29 cellular contexts compared by ENCODE assay signal in the genomic region with DNA sequence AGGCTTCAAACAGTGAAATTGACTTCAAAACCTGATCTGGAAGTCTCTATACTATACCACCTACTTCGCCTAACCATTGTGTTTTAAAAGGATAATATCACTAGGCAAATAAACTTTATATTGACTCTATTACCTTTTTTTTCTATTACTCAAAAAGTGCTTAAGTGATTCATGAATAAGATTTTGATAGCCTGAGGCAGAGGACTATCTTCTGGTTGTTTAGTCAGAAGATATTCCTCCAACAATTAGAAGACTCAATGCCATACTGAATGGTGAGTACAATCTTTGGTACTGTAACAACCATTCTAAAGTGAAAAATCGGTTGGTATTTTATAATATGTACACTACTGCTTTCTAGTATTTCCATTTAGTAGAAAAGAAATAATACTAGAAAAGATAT. TPM values are rescaled to one million over a fixed set of nuclear protein-coding genes. Genes with fewer than 3 reads are reported as not detected.
"Had no signal": no experiment of that assay in that cellular context is flagged by ENCODE, and none has a peak within 500 bp of the region (broad histone marks: within the 10 kb centered on the region; RNA-seq: fewer than 3 reads in every experiment).

No MANE protein-coding gene starts in this region.

- H3K36me3 ChIP-seq: adrenal gland, cardiac muscle cell, colonic mucosa, gastroesophageal sphincter, heart right ventricle had no signal

- H3K4me1 ChIP-seq: adrenal gland, body of pancreas, colonic mucosa, gastroesophageal sphincter, heart right ventricle had no signal

- ATAC-seq: activated CD4-positive, alpha-beta T cell treated with anti-CD3 and anti-CD28 coated beads for 36 hours; activated CD8-positive, alpha-beta memory T cell treated with anti-CD3 and anti-CD28 coated beads, Interleukin-2, amount 10 ng/mL, durations not matched to agents 7 days and 5 days; activated CD8-positive, alpha-beta T cell treated with anti-CD3 and anti-CD28 coated beads, Interleukin-2, amount 10 ng/mL, durations not matched to agents 7 days and 5 days; activated naive CD8-positive, alpha-beta T cell treated with anti-CD3 and anti-CD28 coated beads, Interleukin-2, amount 50 U/mL, for 24 hours; body of pancreas; esophagus mucosa; gastroesophageal sphincter; heart right ventricle; T-helper 17 cell had no signal

- DNase-seq: activated CD4-positive, alpha-beta memory T cell treated with anti-CD3 and anti-CD28 coated beads for 36 hours; activated CD4-positive, alpha-beta T cell treated with anti-CD3 and anti-CD28 coated beads for 36 hours; activated CD4-positive, alpha-beta T cell treated with anti-CD3 and anti-CD28 coated beads, Interleukin-2, amount 10 ng/mL, durations not matched to agents 24 days and 14 days; activated CD4-positive, CD25-positive, alpha-beta regulatory T cell; activated CD4-positive, CD25-positive, alpha-beta regulatory T cell treated with anti-CD3 and anti-CD28 coated beads, Interleukin-2, amount 50 U/mL, for 72 hours; activated CD8-positive, alpha-beta memory T cell treated with anti-CD3 and anti-CD28 coated beads, Interleukin-2, amount 10 ng/mL, durations not matched to agents 7 days and 5 days; activated CD8-positive, alpha-beta memory T cell treated with anti-CD3 and anti-CD28 coated beads, Interleukin-2, amount 50 U/mL, for 4 hours; activated CD8-positive, alpha-beta T cell treated with anti-CD3 and anti-CD28 coated beads, Interleukin-2, amount 10 ng/mL, durations not matched to agents 7 days and 5 days; activated effector memory CD4-positive, alpha-beta T cell treated with anti-CD3 and anti-CD28 coated beads, Interleukin-2, amount 50 U/mL, for 16 hours; activated naive CD4-positive, alpha-beta T cell treated with anti-CD3 and anti-CD28 coated beads for 36 hours; activated naive CD8-positive, alpha-beta T cell treated with anti-CD3 and anti-CD28 coated beads for 36 hours; activated naive CD8-positive, alpha-beta T cell treated with anti-CD3 and anti-CD28 coated beads, Interleukin-2, amount 50 U/mL, for 24 hours; activated T-cell treated with anti-CD3 and anti-CD28 coated beads, Interleukin-2, amount 50 U/mL, for 1 hour; activated T-cell treated with anti-CD3 and anti-CD28 coated beads, Interleukin-2, amount 50 U/mL, for 48 hours; adrenal gland; amygdala; aorta; body of pancreas; central memory CD4-positive, alpha-beta T cell; cerebellar nuclear complex; colonic mucosa; effector CD8-positive, alpha-beta T cell; foreskin fibroblast; heart right ventricle; T-helper 1 cell; T-helper 17 cell had no signal

- H3K27ac ChIP-seq: adrenal gland, body of pancreas, cardiac muscle cell, colonic mucosa, gastroesophageal sphincter, heart right ventricle had no signal

- H3K27me3 ChIP-seq: adrenal gland, body of pancreas, cardiac muscle cell, colonic mucosa had no signal

- H3K4me3 ChIP-seq: adrenal gland, body of pancreas, cardiac muscle cell, colonic mucosa, gastroesophageal sphincter, heart right ventricle had no signal

- H3K9me3 ChIP-seq: adrenal gland, body of pancreas, colonic mucosa, gastroesophageal sphincter, heart right ventricle had no signal

RNA-seq across cellular contexts. Expression of gene SLC6A15, which starts 22.8 kb away (rescaled TPM):
- polyA plus RNA-seq: aorta, heart right ventricle had no signal
